9 cellular contexts compared by ENCODE assay signal in the genomic region with DNA sequence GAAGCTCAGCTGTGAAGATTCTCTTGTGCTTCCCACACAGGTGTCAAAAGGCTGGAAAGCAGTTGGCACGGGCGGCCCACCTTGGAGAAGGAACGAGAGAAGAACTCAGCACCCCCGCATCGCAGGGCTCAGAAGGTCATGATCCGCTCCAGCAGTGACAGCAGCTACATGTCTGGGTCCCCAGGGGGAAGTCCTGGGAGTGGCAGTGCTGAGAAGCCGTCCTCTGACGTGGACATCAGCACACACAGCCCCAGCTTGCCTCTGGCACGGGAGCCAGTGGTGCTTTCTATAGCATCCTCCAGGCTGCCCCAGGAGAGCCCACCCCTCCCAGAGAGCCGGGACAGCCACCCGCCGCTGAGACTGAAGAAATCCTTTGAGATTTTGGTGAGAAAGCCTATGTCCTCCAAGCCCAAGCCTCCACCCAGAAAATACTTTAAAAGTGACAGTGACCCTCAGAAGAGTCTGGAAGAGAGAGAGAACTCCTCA. TPM values are rescaled to one million over a fixed set of nuclear protein-coding genes. Genes with fewer than 3 reads are reported as not detected.
A peak's percentile ranks its signal among the peaks of the same experiment; 100 is the strongest.
DNase-seq lines count a peak whose midpoint lies in the region; ATAC-seq, FAIRE-seq and TF ChIP-seq lines count a peak whose summit lies in the region.
"Had no signal": no experiment of that assay in that cellular context is flagged by ENCODE, and none has a peak within 500 bp of the region (broad histone marks: within the 10 kb centered on the region; RNA-seq: fewer than 3 reads in every experiment).

No MANE protein-coding gene starts in this region.

- peaks cover 3% of the 10 kb centered on the region for H3K4me1 Mint-ChIP-seq in osteocyte (ENCODE audit: unreplicated experiment)

- no peaks in the 10 kb centered on the region for H3K36me3 Mint-ChIP-seq in osteocyte (ENCODE audit: unreplicated experiment)

- DNase-seq in activated CD4-positive, alpha-beta T cell treated with anti-CD3 and anti-CD28 coated beads for 4 hours = peak; percentile 35 to 45
- no peak for DNase-seq in small intestine
- no peak for DNase-seq in DMS153 (lab: John Stamatoyannopoulos, UW)
- DNase-seq in osteocyte (ENCODE audit: extremely low spot score, unreplicated experiment) = no peak
- no peak for DNase-seq in hepatocyte (ENCODE audit: low spot score)
- DNase-seq in DMS114 treated with DMSO at 0.1 percent for 48 hours (lab: John Stamatoyannopoulos, UW; ENCODE audit: unreplicated experiment) = no peak

- H4K20me1 ChIP-seq in hepatocyte (ENCODE audit: insufficient read depth, poor library complexity, severe bottlenecking) = no peaks in the 10 kb centered on the region

- 71 to 88% (median 86%) methylated on average over 11 to 12 of the region's 12 CpGs for WGBS in small intestine, 3 donors
- WGBS in hepatocyte (ENCODE audit: low lambda C conversion rate, missing lambda C conversion rate) = 90% methylated on average over 12 of the region's 12 CpGs

- no peaks in the 10 kb centered on the region for H3K9me3 Mint-ChIP-seq in osteocyte (ENCODE audit: unreplicated experiment)

- H3K36me3 ChIP-seq in small intestine (ENCODE audit: control insufficient read depth in 2 of 2, insufficient read depth in 2 of 2, low read length in 2 of 2) (no peaks in the 10 kb centered on the region), hepatocyte (replicated peaks; ENCODE audit: insufficient read depth, low read depth) (no peaks in the 10 kb centered on the region)
- H3K36me3 ChIP-seq: ascending aorta had no signal

- H3K4me3 ChIP-seq in small intestine (ENCODE audit: low read depth in 1 of 2, low read length in 2 of 2) (no peak overlapping the region), hepatocyte (no peak overlapping the region)
- H3K4me3 ChIP-seq: ascending aorta had no signal

- no peak overlapping the region for H3K4me2 ChIP-seq in hepatocyte

- ATAC-seq in GM18858 (IDR thresholded peaks at IDR 0.05; ENCODE audit: unreplicated experiment) = peak; percentile 32
- ATAC-seq in HG02840 (IDR thresholded peaks at IDR 0.05; ENCODE audit: low FRiP score, unreplicated experiment) = peak; percentile 35

- no peaks in the 10 kb centered on the region for H3K27me3 ChIP-seq in small intestine (ENCODE audit: control insufficient read depth in 2 of 2, insufficient read depth in 2 of 2, low read length in 2 of 2)
- H3K27me3 ChIP-seq in hepatocyte = no peaks in the 10 kb centered on the region
- H3K27me3 ChIP-seq: ascending aorta had no signal

- no peak for FAIRE-seq in small intestine (lab: Jason Lieb, UNC)

- no peaks in the 10 kb centered on the region for H3K79me2 ChIP-seq in hepatocyte

- peaks cover 21% of the 10 kb centered on the region for H3K27me3 Mint-ChIP-seq in osteocyte (ENCODE audit: unreplicated experiment)

- no peak overlapping the region for H3K4me3 Mint-ChIP-seq in osteocyte (ENCODE audit: unreplicated experiment)

- H3K4me1 ChIP-seq in small intestine (ENCODE audit: control insufficient read depth in 2 of 2, insufficient read depth in 1 of 2, low read depth in 1 of 2, low read length in 1 of 2) = no peaks in the 10 kb centered on the region
- H3K4me1 ChIP-seq in hepatocyte (ENCODE audit: insufficient read depth) = no peaks in the 10 kb centered on the region

- TF ChIP-seq CTCF in osteocyte (IDR thresholded peaks at IDR 0.05) (no peak), hepatocyte (IDR thresholded peaks at IDR 0.05; ENCODE audit: poor library complexity) (no peak)

- H3K27ac ChIP-seq in small intestine (ENCODE audit: low read depth in 1 of 2, low read length in 1 of 2) = peak overlapping the region; percentile 63 to 76
- no peak overlapping the region for H3K27ac ChIP-seq in hepatocyte
- H3K27ac ChIP-seq: ascending aorta had no signal

- H2AFZ ChIP-seq in hepatocyte = no peak overlapping the region

- H3K9me3 ChIP-seq in small intestine (ENCODE audit: control insufficient read depth, low read depth) (no peaks in the 10 kb centered on the region), hepatocyte (ENCODE audit: low read depth) (no peaks in the 10 kb centered on the region)
- H3K9me3 ChIP-seq: ascending aorta had no signal

- H3K27ac Mint-ChIP-seq in osteocyte (ENCODE audit: unreplicated experiment) = no peak overlapping the region

- no peaks in the 10 kb centered on the region for H3K9me2 ChIP-seq in hepatocyte (replicated peaks; ENCODE audit: insufficient read depth)

RNA-seq across cellular contexts. Expression of a gene that starts 31.4 kb away (rescaled TPM):
- polyA plus RNA-seq in small intestine (10 to 100 TPM in 2 of 3 donors, 1 to 10 TPM in 1; 7.8 to 21.5 (median 12.1) TPM), hepatocyte (10.6 and 13.7 TPM in 2 replicates)
- total RNA-seq in osteocyte (1.3 and 1.7 TPM in 2 replicates), hepatocyte (7.2 and 8.2 TPM in 2 replicates)

Comparison
In these comparisons a context has a peak if more than half of its experiments do, and no peak if none do; other contexts are left out.
1. DNase-seq: peak in activated CD4-positive, alpha-beta T cell treated with anti-CD3 and anti-CD28 coated beads for 4 hours (2 of 2); none in small intestine (single experiment), DMS153 (single experiment), osteocyte (single experiment), hepatocyte (single experiment) and DMS114 treated with DMSO at 0.1 percent for 48 hours (single experiment).